In genomic region chr2:214311031-214311533, GRCh38 we compare ENCODE assay signal across 11 cellular contexts.
DNase-seq lines count a peak whose midpoint lies in the region; ATAC-seq, FAIRE-seq and TF ChIP-seq lines count a peak whose summit lies in the region.
"Had no signal": no experiment of that assay in that cellular context is flagged by ENCODE, and none has a peak within 500 bp of the region (broad histone marks: within the 10 kb centered on the region; RNA-seq: fewer than 3 reads in every experiment).

No MANE protein-coding gene starts in this region.

- TF ChIP-seq CTCF in endothelial cell (IDR thresholded peaks at IDR 0.05; ENCODE audit: unreplicated experiment) = no peak

- ATAC-seq in GM21723 (IDR thresholded peaks at IDR 0.05; ENCODE audit: unreplicated experiment) (peak; percentile 51), GM21367 (IDR thresholded peaks at IDR 0.05; ENCODE audit: unreplicated experiment) (no peak), left colon (no peak)
- ATAC-seq: activated T-cell treated with anti-CD3 and anti-CD28 coated beads, Interleukin-2, amount 50 U/mL, for 72 hours had no signal

- no peaks in the 10 kb centered on the region for H3K9me3 Mint-ChIP-seq in endothelial cell (ENCODE audit: unreplicated experiment)

- intact Hi-C loops in left colon (cut with DNase I, micrococcal nuclease) = no loop called here

- TF ChIP-seq POLR2A in GM12892 (IDR thresholded peaks at IDR 0.05; ENCODE audit: low read depth, low read length) = no peak

- H3K27me3 Mint-ChIP-seq in endothelial cell (ENCODE audit: unreplicated experiment) = no peaks in the 10 kb centered on the region

- DNase-seq in GM12892 (ENCODE audit: insufficient read length) (no peak), HT-29 (ENCODE audit: low spot score) (peak; percentile 9), iPS-NIHi7 (ENCODE audit: extremely low spot score) (peak; percentile 69), NCI-H2171 (lab: John Stamatoyannopoulos, UW) (no peak), endothelial cell (ENCODE audit: low spot score) (no peak), left colon (no peak)
- DNase-seq: NCI-H2081 treated with DMSO at 0.1 percent for 48 hours had no signal

- H3K4me3 Mint-ChIP-seq in endothelial cell (ENCODE audit: unreplicated experiment) = no peak overlapping the region
- H3K4me3 Mint-ChIP-seq: activated T-cell treated with anti-CD3 and anti-CD28 coated beads, Interleukin-2, amount 50 U/mL, for 72 hours; T-helper 1 cell treated with Interleukin-12 subunit alpha and Interleukin-12 subunit beta and Interleukin-4 antibody, amounts not matched to agents 30 μg/mL and 1 μg/mL, for 36 hours had no signal

- no peaks in the 10 kb centered on the region for H3K36me3 Mint-ChIP-seq in endothelial cell (ENCODE audit: low read depth, unreplicated experiment)

- no peaks in the 10 kb centered on the region for H3K4me1 Mint-ChIP-seq in endothelial cell (ENCODE audit: unreplicated experiment)

- peak; percentile 64 for FAIRE-seq in GM12892 (lab: Jason Lieb, UNC)

- H3K27ac Mint-ChIP-seq in endothelial cell (ENCODE audit: unreplicated experiment) = no peak overlapping the region
- H3K27ac Mint-ChIP-seq: activated T-cell treated with anti-CD3 and anti-CD28 coated beads, Interleukin-2, amount 50 U/mL, for 72 hours; T-helper 1 cell treated with Interleukin-12 subunit alpha and Interleukin-12 subunit beta and Interleukin-4 antibody, amounts not matched to agents 30 μg/mL and 1 μg/mL, for 36 hours had no signal

Comparison
In these comparisons a context has a peak if more than half of its experiments do, and no peak if none do; other contexts are left out.
1. DNase-seq: peak in HT-29 (single experiment) and iPS-NIHi7 (single experiment); none in GM12892 (single experiment), NCI-H2171 (single experiment), endothelial cell (single experiment) and left colon (0 of 2).